In genomic region chr16:50610331-50611262, GRCh38 we compare ENCODE assay signal across 13 cellular contexts.
DNase-seq lines count a peak whose midpoint lies in the region; ATAC-seq, FAIRE-seq and TF ChIP-seq lines count a peak whose summit lies in the region.
"Had no signal": no experiment of that assay in that cellular context is flagged by ENCODE, and none has a peak within 500 bp of the region (broad histone marks: within the 10 kb centered on the region; RNA-seq: fewer than 3 reads in every experiment).

No MANE protein-coding gene starts in this region.

- H2BK5ac ChIP-seq in H9 (ENCODE audit: insufficient read length, low read length): no peak overlapping the region

- no peaks in the 10 kb centered on the region; a peak in 1 of 7 replicates for H3K36me3 Mint-ChIP-seq in H9 (ENCODE audit: insufficient read depth in 1 of 3, low read depth in 3 of 3)

- no peak overlapping the region for H2BK15ac ChIP-seq in H9 (ENCODE audit: low read depth, low read length)

- POLR2A ChIA-PET in HepG2 (lab: Yijun Ruan, JAX): interaction anchor here (1.5 kb wide), 1 partner anchor 63 kb away, joined by 3 read pairs; the partner anchor contains the start of gene NKD1

- no peak overlapping the region for H3K27ac ChIP-seq in H9 (ENCODE audit: insufficient read length, low read depth, low read length)
- H3K27ac ChIP-seq in brain microvascular endothelial cell: no peak overlapping the region
- no peak overlapping the region for H3K27ac ChIP-seq in HepG2 (ENCODE audit: extremely low read length, insufficient read depth, low read length)
- peak overlapping the region in 4 of 5 donors; percentile 23 to 83 (median 46) for H3K27ac ChIP-seq in stomach
- H3K27ac ChIP-seq in osteoblast (ENCODE audit: low read depth, low read length): no peak overlapping the region

- no peak overlapping the region for H2BK120ac ChIP-seq in H9 (ENCODE audit: low read depth, low read length, poor library complexity, severe bottlenecking)

- H3K4me3 Mint-ChIP-seq in H9: peak overlapping the region in 1 of 2 experiments; percentile 58; a peak in 2 of 5 replicates
- H3K4me3 Mint-ChIP-seq: activated B cell treated with CpG ODN at 0.5 μM for 24 hours had no signal

- peak; percentile 32; the same call in 2 of the 3 replicates for TF ChIP-seq CTCF in H9 (conservative IDR thresholded peaks at IDR 0.05)
- TF ChIP-seq CTCF in brain microvascular endothelial cell (IDR thresholded peaks at IDR 0.05; ENCODE audit: low read depth, low read length, missing control alignments): peak; percentile 22
- peak; percentile 29; the same call in 1 of the 2 replicates for TF ChIP-seq CTCF in HepG2 (CRISPR knock-in tag; IDR thresholded peaks at IDR 0.05)
- no peak for TF ChIP-seq CTCF in stomach (IDR thresholded peaks at IDR 0.05)
- TF ChIP-seq CTCF in osteoblast (IDR thresholded peaks at IDR 0.05; ENCODE audit: extremely low read depth, low read depth, low read length): no peak

- H4K91ac ChIP-seq in H9 (ENCODE audit: insufficient read length, low read depth, low read length): no peak overlapping the region

- peak overlapping the region in 2 of 3 experiments; percentile 42 to 76; a peak in 5 of 7 replicates for H3K27ac Mint-ChIP-seq in H9
- H3K27ac Mint-ChIP-seq: activated B cell treated with CpG ODN at 0.5 μM for 24 hours had no signal

- H3K79me1 ChIP-seq in H9 (ENCODE audit: insufficient read depth, low read depth, low read length, poor library complexity, severe bottlenecking): no peaks in the 10 kb centered on the region

- H3K9me3 Mint-ChIP-seq in H9: no peaks in the 10 kb centered on the region
- H3K9me3 Mint-ChIP-seq: activated B cell treated with CpG ODN at 0.5 μM for 24 hours had no signal

- H3K79me2 ChIP-seq in H9 (ENCODE audit: insufficient read depth, low read length) (no peaks in the 10 kb centered on the region), HepG2 (ENCODE audit: insufficient read depth, low read length) (peaks cover 54% of the 10 kb centered on the region), osteoblast (ENCODE audit: insufficient read depth, low read length) (no peaks in the 10 kb centered on the region)

- no peak overlapping the region for H4K5ac ChIP-seq in H9 (ENCODE audit: insufficient read length, low read depth, low read length)

- H3K18ac ChIP-seq in H9 (ENCODE audit: insufficient read length, low read depth, low read length): no peak overlapping the region

- H4K8ac ChIP-seq in H9 (replicated peaks; ENCODE audit: insufficient read length, low read depth, low read length): no peak overlapping the region

- no peak for TF ChIP-seq EP300 in HepG2 (IDR thresholded peaks at IDR 0.05; ENCODE audit: low read depth in 2 of 2, low read length in 2 of 2)
- no peak for TF ChIP-seq EP300 in HepG2 (CRISPR knock-in tag; IDR thresholded peaks at IDR 0.05; ENCODE audit: borderline replicate concordance)
- no peak for TF ChIP-seq EP300 in stomach (IDR thresholded peaks at IDR 0.05)

- no peaks in the 10 kb centered on the region for H3K9me3 ChIP-seq in H9 (ENCODE audit: control insufficient read depth, low read depth, low read length)
- no peaks in the 10 kb centered on the region for H3K9me3 ChIP-seq in HepG2 (ENCODE audit: low read length)
- H3K9me3 ChIP-seq in stomach: no peaks in the 10 kb centered on the region
- no peaks in the 10 kb centered on the region for H3K9me3 ChIP-seq in osteoblast (ENCODE audit: low read depth, low read length)

- no peak overlapping the region for H3K23ac ChIP-seq in H9 (ENCODE audit: insufficient read length, low read depth, low read length)

- H3T11ph ChIP-seq in H9 (ENCODE audit: low read length): no peak overlapping the region

- ATAC-seq in HepG2 (peak; percentile 29), HG03039 (IDR thresholded peaks at IDR 0.05; ENCODE audit: unreplicated experiment) (no peak)
- ATAC-seq: PC-3 had no signal

- H3K27me3 ChIP-seq in H9 (ENCODE audit: insufficient read depth, low read length): no peaks in the 10 kb centered on the region
- H3K27me3 ChIP-seq in brain microvascular endothelial cell (replicated peaks): no peaks in the 10 kb centered on the region
- H3K27me3 ChIP-seq in HepG2 (ENCODE audit: control insufficient read depth in 1 of 2, insufficient read depth in 2 of 2, low read length in 2 of 2): no peaks in the 10 kb centered on the region
- H3K27me3 ChIP-seq in stomach: no peaks in the 10 kb centered on the region
- H3K27me3 ChIP-seq in osteoblast (ENCODE audit: insufficient read depth, low read length): no peaks in the 10 kb centered on the region

- H3K4me1 ChIP-seq in H9 (ENCODE audit: insufficient read depth, low read length) (no peaks in the 10 kb centered on the region), HepG2 (ENCODE audit: insufficient read depth, low read length) (peaks cover 96% of the 10 kb centered on the region), stomach (peaks cover 11 to 77% (median 47%) of the 10 kb centered on the region in 4 donors), osteoblast (ENCODE audit: insufficient read depth, low read length) (no peaks in the 10 kb centered on the region)

- H4K20me1 ChIP-seq in H9 (ENCODE audit: control insufficient read depth, insufficient read depth, insufficient read length) (no peaks in the 10 kb centered on the region), HepG2 (ENCODE audit: insufficient read depth, low read length) (peaks cover 90% of the 10 kb centered on the region), osteoblast (ENCODE audit: insufficient read depth, low read length) (no peaks in the 10 kb centered on the region)

- no peak overlapping the region for H3K56ac ChIP-seq in H9 (ENCODE audit: insufficient read length, low read depth, low read length)

- no TSS peak for BruUV-seq in HepG2 (replicated peaks; lab: Mats Ljungman, UMichigan)

- H3K23me2 ChIP-seq in H9 (ENCODE audit: insufficient read length, low read depth, low read length, poor library complexity, severe bottlenecking): no peaks in the 10 kb centered on the region

- H3K14ac ChIP-seq in H9 (ENCODE audit: insufficient read depth, low read length): no peak overlapping the region

- H2AK5ac ChIP-seq in H9 (ENCODE audit: insufficient read length, low read length): no peak overlapping the region

- H3K4me2 ChIP-seq in H9 (ENCODE audit: insufficient read depth, insufficient read length, low read length): no peak overlapping the region
- H3K4me2 ChIP-seq in HepG2 (ENCODE audit: low read depth, low read length): no peak overlapping the region
- no peak overlapping the region for H3K4me2 ChIP-seq in osteoblast (ENCODE audit: insufficient read depth, low read length)

- no peak overlapping the region for H2AFZ ChIP-seq in H9 (ENCODE audit: low read length)
- no peak overlapping the region for H2AFZ ChIP-seq in HepG2 (ENCODE audit: low read length)
- H2AFZ ChIP-seq in osteoblast (ENCODE audit: low read length): no peak overlapping the region

- H3K27me3 Mint-ChIP-seq in H9 (ENCODE audit: low read depth): peaks cover 35% of the 10 kb centered on the region

- H3K36me3 ChIP-seq in brain microvascular endothelial cell (replicated peaks) (no peaks in the 10 kb centered on the region), HepG2 (replicated peaks in 1 of 2; ENCODE audit: control insufficient read depth in 1 of 2, insufficient read depth in 2 of 2, low read length in 2 of 2) (peaks cover 75 to 98% of the 10 kb centered on the region in 2 experiments), stomach (no peaks in the 10 kb centered on the region), osteoblast (ENCODE audit: insufficient read depth, low read length) (no peaks in the 10 kb centered on the region)

- no peak overlapping the region for H3K4ac ChIP-seq in H9 (ENCODE audit: low read depth, low read length)

- peaks cover 37 to 43% of the 10 kb centered on the region in 2 experiments for H3K4me1 Mint-ChIP-seq in H9
- H3K4me1 Mint-ChIP-seq: activated B cell treated with CpG ODN at 0.5 μM for 24 hours had no signal

- in situ Hi-C loops in brain microvascular endothelial cell (cut with HindIII; ENCODE audit: low pct_ligation_motif_present, low sequenced_read_pairs): no loop called here
- in situ Hi-C loops in HepG2 (cut with HindIII; ENCODE audit: extremely low pct_ligation_motif_present, low pct_unique_long_range_greater_than_20kb): no loop called here

- H3K9ac ChIP-seq in H9 (ENCODE audit: extremely low read depth, insufficient read length, low read length) (no peak overlapping the region), HepG2 (ENCODE audit: insufficient read depth, low read depth, low read length) (no peak overlapping the region)

- H2BK12ac ChIP-seq in H9 (ENCODE audit: insufficient read length, low read depth, low read length): no peak overlapping the region

- no CpG with 5 or more reads among the region's 21 CpGs for WGBS in H9 (ENCODE audit: extremely low coverage, insufficient read length, low lambda C conversion rate)
- 94% methylated on average over 16 of the region's 21 CpGs for WGBS in HepG2 (ENCODE audit: low lambda C conversion rate)
- 50 to 60% (median 56%) methylated on average over 19 to 21 of the region's 21 CpGs for WGBS in stomach, 5 donors

- intact Hi-C loops in HepG2 (cut with micrococcal nuclease; ENCODE audit: unreplicated experiment) (no loop called here), stomach (cut with DNase I; ENCODE audit: low total_unique reads) (no loop called here)

- no peak overlapping the region for H3K4me3 ChIP-seq in brain microvascular endothelial cell (ENCODE audit: low read depth, low read length)
- no peak overlapping the region for H3K4me3 ChIP-seq in HepG2 (replicated peaks in 1 of 3; ENCODE audit: insufficient read depth in 1 of 3, low read depth in 2 of 3, low read length in 3 of 3)
- H3K4me3 ChIP-seq in stomach: no peak overlapping the region
- H3K4me3 ChIP-seq in osteoblast (ENCODE audit: insufficient read depth, low read length): no peak overlapping the region
- H3K4me3 ChIP-seq: coronary artery had no signal

- TF ChIP-seq RAD21 in HepG2 (CRISPR knock-in tag; IDR thresholded peaks at IDR 0.05): no peak

- DNase-seq in H9: peak; percentile 61
- no peak for DNase-seq in brain microvascular endothelial cell
- DNase-seq in HepG2 (ENCODE audit: low spot score): no peak
- DNase-seq in stomach: no peak
- no peak for DNase-seq in osteoblast (ENCODE audit: insufficient read length, low spot score, missing footprints)
- DNase-seq in NCI-H2171 treated with DMSO at 0.1 percent for 48 hours (lab: John Stamatoyannopoulos, UW): no peak
- DNase-seq in NCI-H2107 (lab: John Stamatoyannopoulos, UW): no peak
- DNase-seq: activated B cell treated with CpG ODN at 0.5 μM for 24 hours, NCI-H2227 treated with DMSO at 0.1 percent for 48 hours had no signal

- TF ChIP-seq POLR2A in HepG2 (IDR thresholded peaks at IDR 0.05; ENCODE audit: insufficient read depth in 1 of 2, low read depth in 2 of 2, low read length in 2 of 2): peak; percentile 35 to 50; a peak in 3 of 4 replicates
- TF ChIP-seq POLR2A in stomach (IDR thresholded peaks at IDR 0.05): no peak

- CTCF ChIA-PET in HepG2 (lab: Yijun Ruan, JAX; ENCODE audit: low intra/inter-chr PET ratio, low total read pairs): no interaction called here

- no peak for FAIRE-seq in HepG2 (lab: Jason Lieb, UNC)
- FAIRE-seq: HTR-8/SVneo had no signal

- H2BK20ac ChIP-seq in H9 (ENCODE audit: low read depth, low read length, poor library complexity, severe bottlenecking): no peak overlapping the region

TF ChIP-seq in HepG2, 621 proteins besides CTCF, POLR2A, EP300 and RAD21 (continues in another document):
- no peak for TF ChIP-seq ATF7 (IDR thresholded peaks at IDR 0.05)
- TF ChIP-seq ATF7 (CRISPR knock-in tag; IDR thresholded peaks at IDR 0.05): no peak
- TF ChIP-seq SMC3 (IDR thresholded peaks at IDR 0.05; ENCODE audit: low read length): no peak
- TF ChIP-seq RXRA (CRISPR knock-in tag; IDR thresholded peaks at IDR 0.05): 0 out of 2 replicates have a peak, but pooled peaks have one; percentile 15

Comparison
In these comparisons a context has a peak if more than half of its experiments do, and no peak if none do; other contexts are left out.
1. H3K27ac ChIP-seq: peak in stomach (4 of 5); none in H9 (single experiment), brain microvascular endothelial cell (single experiment), HepG2 (single experiment) and osteoblast (single experiment).
2. CTCF ChIP-seq: peak in H9 (single experiment), brain microvascular endothelial cell (single experiment) and HepG2 (single experiment); none in stomach (0 of 7) and osteoblast (single experiment).
3. POLR2A ChIP-seq: peak in HepG2 (2 of 2); none in stomach (0 of 4).